26 cellular contexts compared by ENCODE assay signal in the genomic region with DNA sequence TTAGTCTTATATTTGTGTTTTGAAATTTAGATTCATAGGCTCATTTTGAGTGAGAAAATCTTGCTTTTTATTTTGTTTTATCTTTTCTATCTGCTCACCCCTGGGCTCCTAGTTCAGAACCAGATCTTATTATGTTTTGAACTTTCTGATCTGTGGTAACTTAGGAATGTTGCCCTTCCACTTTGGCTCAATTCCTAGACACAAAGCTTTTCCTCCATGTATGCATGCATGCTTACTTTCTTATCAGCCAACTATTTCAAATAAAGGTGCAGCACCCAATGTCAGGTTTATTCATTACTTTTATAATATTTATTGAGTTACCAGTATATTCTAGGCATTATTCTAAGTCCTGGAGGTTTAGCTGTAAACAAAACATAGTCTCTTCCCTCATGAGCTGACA.
"Had no signal": no experiment of that assay in that cellular context is flagged by ENCODE, and none has a peak within 500 bp of the region (broad histone marks: within the 10 kb centered on the region; RNA-seq: fewer than 3 reads in every experiment).

No MANE protein-coding gene starts in this region.

- H3K79me2 ChIP-seq: parathyroid adenoma had no signal

- ATAC-seq: esophagus mucosa; gastrocnemius medialis; left cardiac atrium; left ventricle myocardium superior; mucosa of descending colon; naive thymus-derived CD4-positive, alpha-beta T cell; right cardiac atrium; stimulated activated effector memory CD8-positive, alpha-beta T cell treated with anti-CD3 and anti-CD28 coated beads, Interleukin-12 subunit alpha, Interleukin-12 subunit beta, amount 100 ng/mL, for 72 hours had no signal

- H2AFZ ChIP-seq: neural progenitor cell, parathyroid adenoma had no signal

- H3K4me3 ChIP-seq: dorsolateral prefrontal cortex, gastrocnemius medialis, lung, mucosa of descending colon, neural progenitor cell, prostate gland, sigmoid colon, stomach, thyroid gland had no signal

- H3K27ac ChIP-seq: dorsolateral prefrontal cortex, epithelial cell of prostate, gastrocnemius medialis, neural progenitor cell, parathyroid adenoma, prostate gland, sigmoid colon, stomach, thyroid gland had no signal

- H3K4me2 ChIP-seq: neural progenitor cell had no signal

- H3K9me3 ChIP-seq: gastrocnemius medialis, mucosa of descending colon, prostate gland, sigmoid colon, stomach, thyroid gland had no signal

- H3K36me3 ChIP-seq: gastrocnemius medialis, neural progenitor cell, prostate gland, sigmoid colon, stomach, thyroid gland had no signal

- H3K4me1 ChIP-seq: gastrocnemius medialis, neural progenitor cell, prostate gland, sigmoid colon, thyroid gland had no signal

- FAIRE-seq: colon had no signal

- DNase-seq: dorsolateral prefrontal cortex; effector CD4-positive, alpha-beta T cell; foreskin fibroblast; gastrocnemius medialis; head of caudate nucleus; kidney; left cardiac atrium; left ventricle myocardium superior; mucosa of descending colon; naive thymus-derived CD4-positive, alpha-beta T cell; right cardiac atrium; sigmoid colon; stimulated activated CD4-positive, alpha-beta T cell treated with anti-CD3 and anti-CD28 coated beads, Interleukin-2, amount 100 ng/mL, for 24 hours; stimulated activated CD4-positive, alpha-beta T cell treated with anti-CD3 and anti-CD28 coated beads, Interleukin-4, amount 100 ng/mL, for 24 hours; stimulated activated naive CD4-positive, alpha-beta T cell treated with Interleukin-2 at 50 U/mL for 16 hours; stomach; thyroid gland; trophoblast cell had no signal

- H3K27me3 ChIP-seq: dorsolateral prefrontal cortex, gastrocnemius medialis, sigmoid colon, stomach, thyroid gland had no signal
